In genomic region chr5:113166285-113166684, GRCh38 we compare ENCODE assay signal across 19 cellular contexts.
DNase-seq lines count a peak whose midpoint lies in the region; FAIRE-seq and TF ChIP-seq lines count a peak whose summit lies in the region.
"Had no signal": no experiment of that assay in that cellular context is flagged by ENCODE, and none has a peak within 500 bp of the region (broad histone marks: within the 10 kb centered on the region; RNA-seq: fewer than 3 reads in every experiment).

No MANE protein-coding gene starts in this region.

- no peak for FAIRE-seq in frontal cortex (lab: Jason Lieb, UNC)

- H3K27ac ChIP-seq in prostate gland (no peak overlapping the region), adrenal gland (no peak overlapping the region)
- H3K27ac ChIP-seq: gastrocnemius medialis, sigmoid colon, SJCRH30, suprapubic skin had no signal

- intact Hi-C loops in prostate gland (cut with DNase I) (no loop called here), adrenal gland (cut with DNase I) (no loop called here)

- H3K9ac ChIP-seq in endocrine pancreas (ENCODE audit: control insufficient read depth, insufficient read depth, low read length): no peak overlapping the region

- DNase-seq in AG08395 (ENCODE audit: low spot score): peak; percentile 36
- DNase-seq in HT1080 (ENCODE audit: low read depth): peak; percentile 12
- DNase-seq in iris pigment epithelial cell (ENCODE audit: low read depth): peak; percentile 59
- DNase-seq in activated T-cell treated with anti-CD3 and anti-CD28 coated beads, Interleukin-2, amount 50 U/mL, for 48 hours: no peak
- no peak for DNase-seq in prostate gland (ENCODE audit: low spot score)
- no peak for DNase-seq in frontal cortex (ENCODE audit: low spot score in 2 of 2)
- no peak for DNase-seq in adrenal gland
- DNase-seq: activated CD8-positive, alpha-beta memory T cell treated with anti-CD3 and anti-CD28 coated beads, Interleukin-2, amount 50 U/mL, for 48 hours; activated naive CD4-positive, alpha-beta T cell treated with Interleukin-2 at 50 U/mL for 16 hours; Calu3; gastrocnemius medialis; H7; NCI-H1930; NCI-H510A; sigmoid colon; stimulated activated CD4-positive, alpha-beta T cell treated with anti-CD3 and anti-CD28 coated beads, Interleukin-4, amount 100 ng/mL, for 1 hour had no signal

- peaks cover 5% of the 10 kb centered on the region for H3K4me1 ChIP-seq in endocrine pancreas (ENCODE audit: control insufficient read depth, insufficient read depth, low read length)
- no peaks in the 10 kb centered on the region for H3K4me1 ChIP-seq in prostate gland (replicated peaks)
- H3K4me1 ChIP-seq in adrenal gland (replicated peaks in 1 of 2): no peaks in the 10 kb centered on the region
- H3K4me1 ChIP-seq: sigmoid colon had no signal

- 59% methylated on average over 4 of the region's 4 CpGs for WGBS in prostate gland
- WGBS in adrenal gland, 4 donors: 73 to 85% (median 81%) methylated on average over 4 of the region's 4 CpGs

- no peak for TF ChIP-seq CTCF in prostate gland (IDR thresholded peaks at IDR 0.05)
- TF ChIP-seq CTCF in adrenal gland (IDR thresholded peaks at IDR 0.05): no peak

- TF ChIP-seq POLR2A in prostate gland (IDR thresholded peaks at IDR 0.05) (no peak), adrenal gland (IDR thresholded peaks at IDR 0.05) (no peak)

- H3K36me3 ChIP-seq in endocrine pancreas (ENCODE audit: control insufficient read depth, insufficient read depth, low read length) (no peaks in the 10 kb centered on the region), prostate gland (no peaks in the 10 kb centered on the region), adrenal gland (replicated peaks in 1 of 2) (no peaks in the 10 kb centered on the region)
- H3K36me3 ChIP-seq: gastrocnemius medialis, sigmoid colon, SJCRH30, suprapubic skin had no signal

- H3K4me3 ChIP-seq in endocrine pancreas (ENCODE audit: control insufficient read depth, insufficient read depth, low read length) (peak overlapping the region; percentile 60), prostate gland (no peak overlapping the region), adrenal gland (no peak overlapping the region)
- H3K4me3 ChIP-seq: gastrocnemius medialis, sigmoid colon, SJCRH30, suprapubic skin had no signal

- no peaks in the 10 kb centered on the region for H3K27me3 ChIP-seq in endocrine pancreas (ENCODE audit: control insufficient read depth, insufficient read depth, low read length)
- H3K27me3 ChIP-seq in prostate gland (replicated peaks; ENCODE audit: insufficient read depth): no peaks in the 10 kb centered on the region
- no peaks in the 10 kb centered on the region for H3K27me3 ChIP-seq in adrenal gland
- H3K27me3 ChIP-seq: gastrocnemius medialis, sigmoid colon, SJCRH30, suprapubic skin had no signal

- H3K9me3 ChIP-seq in endocrine pancreas (ENCODE audit: control insufficient read depth, low read length) (no peaks in the 10 kb centered on the region), prostate gland (no peaks in the 10 kb centered on the region), adrenal gland (replicated peaks in 1 of 3) (no peaks in the 10 kb centered on the region)
- H3K9me3 ChIP-seq: gastrocnemius medialis, sigmoid colon, SJCRH30, suprapubic skin had no signal

Comparison
In these comparisons a context has a peak if more than half of its experiments do, and no peak if none do; other contexts are left out.
1. DNase-seq: peak in AG08395 (single experiment), HT1080 (single experiment) and iris pigment epithelial cell (single experiment); none in activated T-cell treated with anti-CD3 and anti-CD28 coated beads, Interleukin-2, amount 50 U/mL, for 48 hours (0 of 2), prostate gland (single experiment), frontal cortex (0 of 2) and adrenal gland (0 of 7).